8 cellular contexts compared by ENCODE assay signal in the genomic region with DNA sequence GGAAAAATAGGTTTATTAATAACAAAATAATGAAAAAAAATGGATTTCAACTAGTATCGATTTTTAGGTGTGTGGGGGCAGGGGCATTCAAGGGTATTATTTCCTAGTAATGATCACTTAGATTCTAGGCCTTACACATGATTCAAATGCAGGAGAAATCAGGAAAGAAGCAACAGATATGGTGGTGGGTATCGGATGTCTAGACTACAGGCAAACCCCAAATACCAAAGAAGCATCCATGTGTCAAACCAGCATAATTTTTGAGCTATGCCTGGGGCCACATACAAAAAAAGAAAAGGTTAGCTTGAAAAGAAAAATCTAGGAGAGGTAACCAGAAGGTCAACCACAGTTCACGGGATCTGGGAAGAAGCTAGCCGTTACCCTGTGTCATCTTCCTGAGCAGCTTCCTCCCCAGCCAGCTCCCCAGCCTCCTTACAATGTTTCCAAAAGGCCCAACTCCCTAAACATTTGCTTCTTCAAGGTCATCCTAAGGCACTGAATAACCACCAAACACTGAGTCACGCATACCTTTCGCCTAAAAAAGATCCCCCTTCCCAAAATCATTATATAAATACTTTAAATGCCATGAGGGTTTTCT. TPM values are rescaled to one million over a fixed set of nuclear protein-coding genes. Genes with fewer than 3 reads are reported as not detected.
DNase-seq lines count a peak whose midpoint lies in the region; ATAC-seq, FAIRE-seq and TF ChIP-seq lines count a peak whose summit lies in the region.

No MANE protein-coding gene starts in this region.

- H3K4me1 ChIP-seq in GM12878 (ENCODE audit: control insufficient read depth, insufficient read depth, low read length) (peaks cover 11% of the 10 kb centered on the region; the same call in 1 of the 2 replicates), muscle layer of colon (ENCODE audit: insufficient read depth, low read length) (peaks cover 26% of the 10 kb centered on the region)

- in situ Hi-C loops in Caki2 (cut with HindIII; ENCODE audit: low pct_unique_long_range_greater_than_20kb, low sequenced_read_pairs): no loop called here
- in situ Hi-C loops in GM12878 (cut with MboI): no loop called here

- H3K79me2 ChIP-seq in GM12878 (ENCODE audit: control insufficient read depth, insufficient read depth, low read length): peaks cover 83% of the 10 kb centered on the region

- H3K36me3 ChIP-seq in GM12878 (ENCODE audit: control insufficient read depth in 2 of 2, insufficient read depth in 2 of 2, low read length in 1 of 2): no peaks in the 10 kb centered on the region
- no peaks in the 10 kb centered on the region for H3K36me3 ChIP-seq in muscle layer of colon (ENCODE audit: insufficient read depth, low read length)

- no peaks in the 10 kb centered on the region for H4K20me1 ChIP-seq in GM12878 (ENCODE audit: control insufficient read depth, insufficient read depth)

- H3K27ac ChIP-seq in GM12878 (ENCODE audit: control insufficient read depth, insufficient read depth) (peak overlapping the region; percentile 95), muscle layer of colon (ENCODE audit: low read depth, low read length) (peak overlapping the region; percentile 54)

- no peaks in the 10 kb centered on the region for H3K27me3 ChIP-seq in GM12878 (replicated peaks in 1 of 2; ENCODE audit: control insufficient read depth in 2 of 2, insufficient read depth in 2 of 2, low read length in 1 of 2)
- no peaks in the 10 kb centered on the region for H3K27me3 ChIP-seq in muscle layer of colon (ENCODE audit: control insufficient read depth in 1 of 2, insufficient read depth in 2 of 2, low read length in 2 of 2)

- intact Hi-C loops in GM12878 (cut with micrococcal nuclease; ENCODE audit: unreplicated experiment): loop anchor here (2.0 to 5.0 kb wide), 2 partner anchors 24 to 315 kb away; no protein-coding TSS in a partner anchor

- FAIRE-seq in GM12878 (lab: Jason Lieb, UNC): no peak

- TF ChIP-seq CTCF in GM12878 (IDR thresholded peaks at IDR 0.05 in 2 of 3, conservative IDR thresholded peaks at IDR 0.05 in 1 of 3; ENCODE audit: control insufficient read depth in 2 of 3, extremely low read depth in 1 of 3, insufficient read depth in 1 of 3, low read depth in 3 of 3, low read length in 3 of 3): no peak

- H3K4me2 ChIP-seq in GM12878 (ENCODE audit: control insufficient read depth, insufficient read depth): peak overlapping the region; percentile 85

- no peak for TF ChIP-seq EP300 in GM12878 (IDR thresholded peaks at IDR 0.05; ENCODE audit: borderline replicate concordance in 1 of 2, control insufficient read depth in 1 of 2, low read depth in 2 of 2, low read length in 2 of 2)

- POLR2A ChIA-PET in GM12878 (lab: Charles Lee): interaction anchor here (0.9 to 4.1 kb wide), 3 partner anchors 24 to 405 kb away, joined by 3 to 42 read pairs (median 5); no protein-coding TSS in a partner anchor

- WGBS in GM12878 (ENCODE audit: insufficient coverage, insufficient replicate concordance, low lambda C conversion rate, missing lambda C conversion rate): 2% methylated on average over 6 of the region's 6 CpGs

- TF ChIP-seq POLR2A in GM12878 (IDR thresholded peaks at IDR 0.05; ENCODE audit: low read depth, low read length): no peak

- peak overlapping the region; percentile 89 for H3K9ac ChIP-seq in GM12878 (ENCODE audit: control insufficient read depth, insufficient read depth, low read length)
- H3K9ac ChIP-seq in muscle layer of colon (ENCODE audit: low read length): peak overlapping the region; percentile 73

- RAD21 ChIA-PET in GM12878 (lab: Charles Lee; ENCODE audit: unreplicated experiment): interaction anchor here (0.6 to 2.7 kb wide), 8 partner anchors 21 to 337 kb away, joined by 3 to 24 read pairs (median 4); no protein-coding TSS in a partner anchor

- SMC1A ChIA-PET in GM12878 (lab: Charles Lee; ENCODE audit: uncharacterized antibody, unreplicated experiment): interaction anchor here (0.6 to 6.2 kb wide), 8 partner anchors 11 to 1432 kb away, joined by 3 to 78 read pairs (median 3); no protein-coding TSS in a partner anchor

- BruUV-seq in GM12878 (replicated peaks; lab: Mats Ljungman, UMichigan): no TSS peak

- DNase-seq in Caki2 (ENCODE audit: low read depth): peak; percentile 82
- DNase-seq in Kasumi-1 (lab: John Stamatoyannopoulos, UW): peak; percentile 41 to 42
- DNase-seq in GM12878 (ENCODE audit: low read depth, low spot score): no peak
- DNase-seq in cerebellum (ENCODE audit: low spot score): no peak
- no peak for DNase-seq in NCI-H510A treated with DMSO at 0.1 percent for 48 hours (lab: John Stamatoyannopoulos, UW)

- CTCF ChIA-PET in GM12878 (lab: Yijun Ruan, JAX): interaction anchor here (3.1 to 5.0 kb wide), 2 partner anchors 25 to 51 kb away, joined by 11 to 26 read pairs; no protein-coding TSS in a partner anchor

- no peak for TF ChIP-seq RAD21 in GM12878 (IDR thresholded peaks at IDR 0.05; ENCODE audit: insufficient read depth, low read depth, low read length)

- no peaks in the 10 kb centered on the region for H3K9me3 ChIP-seq in GM12878 (replicated peaks; ENCODE audit: control insufficient read depth, insufficient read depth, low read length)
- H3K9me3 ChIP-seq in muscle layer of colon (ENCODE audit: low read length): no peaks in the 10 kb centered on the region

- no peak for ATAC-seq in GM12878
- no peak for ATAC-seq in GM18498 (IDR thresholded peaks at IDR 0.05; ENCODE audit: unreplicated experiment)
- ATAC-seq in HG02571 (IDR thresholded peaks at IDR 0.05; ENCODE audit: unreplicated experiment): no peak

- no peak overlapping the region for H2AFZ ChIP-seq in GM12878 (ENCODE audit: control insufficient read depth, low read depth, low read length)

- H3K4me3 ChIP-seq in GM12878 (peak overlapping the region; percentile 92), muscle layer of colon (ENCODE audit: low read depth in 1 of 2, low read length in 2 of 2) (peak overlapping the region; percentile 59 to 91)

TF ChIP-seq in GM12878, 131 proteins besides CTCF, POLR2A, EP300 and RAD21 (continues in another document):
- TF ChIP-seq RCOR1 (conservative IDR thresholded peaks at IDR 0.05; ENCODE audit: low read depth, low read length) (no peak), MXI1 (IDR thresholded peaks at IDR 0.05; ENCODE audit: low read depth, low read length) (no peak), SUPT20H (IDR thresholded peaks at IDR 0.05; ENCODE audit: borderline replicate concordance, control insufficient read depth, low read depth, low read length) (no peak), KDM1A (IDR thresholded peaks at IDR 0.05; ENCODE audit: borderline replicate concordance) (no peak), NR2C2 (IDR thresholded peaks at IDR 0.05; ENCODE audit: borderline replicate concordance, control insufficient read depth, insufficient read length, low read depth) (no peak), PML (IDR thresholded peaks at IDR 0.05; ENCODE audit: low read length) (peak; percentile 15; the same call in 1 of the 2 replicates), POLR2AphosphoS5 (IDR thresholded peaks at IDR 0.05; ENCODE audit: low read length) (no peak), ZZZ3 (IDR thresholded peaks at IDR 0.05; ENCODE audit: control insufficient read depth, insufficient read length, low read depth) (no peak)
- TF ChIP-seq, protein P1, sequence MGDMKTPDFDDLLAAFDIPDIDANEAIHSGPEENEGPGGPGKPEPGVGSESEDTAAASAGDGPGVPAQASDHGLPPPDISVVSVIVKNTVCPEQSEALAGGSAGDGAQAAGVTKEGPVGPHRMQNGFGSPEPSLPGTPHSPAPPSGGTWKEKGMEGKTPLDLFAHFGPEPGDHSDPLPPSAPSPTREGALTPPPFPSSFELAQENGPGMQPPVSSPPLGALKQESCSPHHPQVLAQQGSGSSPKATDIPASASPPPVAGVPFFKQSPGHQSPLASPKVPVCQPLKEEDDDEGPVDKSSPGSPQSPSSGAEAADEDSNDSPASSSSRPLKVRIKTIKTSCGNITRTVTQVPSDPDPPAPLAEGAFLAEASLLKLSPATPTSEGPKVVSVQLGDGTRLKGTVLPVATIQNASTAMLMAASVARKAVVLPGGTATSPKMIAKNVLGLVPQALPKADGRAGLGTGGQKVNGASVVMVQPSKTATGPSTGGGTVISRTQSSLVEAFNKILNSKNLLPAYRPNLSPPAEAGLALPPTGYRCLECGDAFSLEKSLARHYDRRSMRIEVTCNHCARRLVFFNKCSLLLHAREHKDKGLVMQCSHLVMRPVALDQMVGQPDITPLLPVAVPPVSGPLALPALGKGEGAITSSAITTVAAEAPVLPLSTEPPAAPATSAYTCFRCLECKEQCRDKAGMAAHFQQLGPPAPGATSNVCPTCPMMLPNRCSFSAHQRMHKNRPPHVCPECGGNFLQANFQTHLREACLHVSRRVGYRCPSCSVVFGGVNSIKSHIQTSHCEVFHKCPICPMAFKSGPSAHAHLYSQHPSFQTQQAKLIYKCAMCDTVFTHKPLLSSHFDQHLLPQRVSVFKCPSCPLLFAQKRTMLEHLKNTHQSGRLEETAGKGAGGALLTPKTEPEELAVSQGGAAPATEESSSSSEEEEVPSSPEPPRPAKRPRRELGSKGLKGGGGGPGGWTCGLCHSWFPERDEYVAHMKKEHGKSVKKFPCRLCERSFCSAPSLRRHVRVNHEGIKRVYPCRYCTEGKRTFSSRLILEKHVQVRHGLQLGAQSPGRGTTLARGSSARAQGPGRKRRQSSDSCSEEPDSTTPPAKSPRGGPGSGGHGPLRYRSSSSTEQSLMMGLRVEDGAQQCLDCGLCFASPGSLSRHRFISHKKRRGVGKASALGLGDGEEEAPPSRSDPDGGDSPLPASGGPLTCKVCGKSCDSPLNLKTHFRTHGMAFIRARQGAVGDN (IDR thresholded peaks at IDR 0.05): no peak

RNA-seq across cellular contexts. Expression of a gene that starts 3.2 kb away (rescaled TPM):
- 95.2 and 115 TPM in 2 replicates for total RNA-seq in Caki2 (2014; rRNA removed; shearing (Covaris generic); ENCODE audit: low replicate concordance)
- 114 and 132 TPM in 2 replicates for total RNA-seq in GM12878 (2013; cell fraction: nucleolus; rRNA removed)
- 71.8 and 93.4 TPM in 2 replicates for total RNA-seq in GM12878 (2014; rRNA removed)
- 92.3 and 100 TPM in 2 replicates for total RNA-seq in GM12878 (2014; rRNA removed; fragmentation: Illumina TruSeq; extraction: Trizol)
- total RNA-seq in GM12878 (2021): 88.4 and 106 TPM in 2 replicates
- polyA plus RNA-seq in GM12878 (2011; ENCODE audit: low read depth): 21.2 TPM
- polyA plus RNA-seq in GM12878 (2011; rRNA removed): 102 and 213 TPM in 2 replicates
- polyA plus RNA-seq in GM12878 (2011; cell fraction: cytosol; rRNA removed): 36.0 and 65.4 TPM in 2 replicates
- polyA plus RNA-seq in GM12878 (2011; cell fraction: nucleus; rRNA removed): 31.6 and 39.1 TPM in 2 replicates
- 38.5 and 54.6 TPM in 2 replicates for polyA plus RNA-seq in GM12878 (2012)
- 156 and 217 TPM in 2 replicates for polyA plus RNA-seq in GM12878 (2014; fragmentation: Illumina TruSeq; extraction: Trizol)
- polyA plus RNA-seq in GM12878 (2014; fragmentation: Nextera tagmentation; extraction: Ambion mirVana): 100 to 1,000 TPM; 110 to 139 TPM
- 45.7 and 60.4 TPM in 2 replicates for polyA plus RNA-seq in GM12878 (2014; rRNA removed)
- polyA plus RNA-seq in GM12878 (2016; fragmentation: Nextera tagmentation; extraction: Ambion mirVana): 10 to 100 TPM; 67.7 to 84.4 TPM
- polyA minus RNA-seq in GM12878 (2011; rRNA and poly(A)+ RNA removed): 50.1 and 60.6 TPM in 2 replicates
- polyA minus RNA-seq in GM12878 (2011; cell fraction: cytosol; rRNA and poly(A)+ RNA removed): 42.1 and 42.6 TPM in 2 replicates
- polyA minus RNA-seq in GM12878 (2011; cell fraction: nucleus; rRNA and poly(A)+ RNA removed): 32.6 and 48.8 TPM in 2 replicates
- 45.0 TPM for total RNA-seq in cerebellum

Comparison
In these comparisons a context has a peak if more than half of its experiments do, and no peak if none do; other contexts are left out.
1. DNase-seq: peak in Caki2 (single experiment) and Kasumi-1 (2 of 2); none in GM12878 (single experiment), cerebellum (single experiment) and NCI-H510A treated with DMSO at 0.1 percent for 48 hours (single experiment).